ENCODE assay signal across 2 cellular contexts in genomic region chr7:80907141-80907601, GRCh38.
TF ChIP-seq lines count a peak whose summit lies in the region.

No MANE protein-coding gene starts in this region.

TF ChIP-seq in HEK293, 187 proteins besides CTCF, POLR2A, EP300 and RAD21 (continued from another document and continues in another):
- TF ChIP-seq, protein P1, sequence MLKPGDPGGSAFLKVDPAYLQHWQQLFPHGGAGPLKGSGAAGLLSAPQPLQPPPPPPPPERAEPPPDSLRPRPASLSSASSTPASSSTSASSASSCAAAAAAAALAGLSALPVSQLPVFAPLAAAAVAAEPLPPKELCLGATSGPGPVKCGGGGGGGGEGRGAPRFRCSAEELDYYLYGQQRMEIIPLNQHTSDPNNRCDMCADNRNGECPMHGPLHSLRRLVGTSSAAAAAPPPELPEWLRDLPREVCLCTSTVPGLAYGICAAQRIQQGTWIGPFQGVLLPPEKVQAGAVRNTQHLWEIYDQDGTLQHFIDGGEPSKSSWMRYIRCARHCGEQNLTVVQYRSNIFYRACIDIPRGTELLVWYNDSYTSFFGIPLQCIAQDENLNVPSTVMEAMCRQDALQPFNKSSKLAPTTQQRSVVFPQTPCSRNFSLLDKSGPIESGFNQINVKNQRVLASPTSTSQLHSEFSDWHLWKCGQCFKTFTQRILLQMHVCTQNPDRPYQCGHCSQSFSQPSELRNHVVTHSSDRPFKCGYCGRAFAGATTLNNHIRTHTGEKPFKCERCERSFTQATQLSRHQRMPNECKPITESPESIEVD (tag by site-specific recombination; IDR thresholded peaks at IDR 0.05), result peak; percentile 92
- TF ChIP-seq ZNF175 (tag by site-specific recombination; IDR thresholded peaks at IDR 0.05) (no peak), ZBTB8A (tag by site-specific recombination; IDR thresholded peaks at IDR 0.05) (no peak), MYNN (tag by site-specific recombination; IDR thresholded peaks at IDR 0.05; ENCODE audit: borderline replicate concordance) (no peak), ZNF623 (tag by site-specific recombination; IDR thresholded peaks at IDR 0.05) (no peak), ZNF777 (tag by site-specific recombination; IDR thresholded peaks at IDR 0.05; ENCODE audit: borderline replicate concordance) (no peak), WT1 (tag by site-specific recombination; IDR thresholded peaks at IDR 0.05) (no peak), PRDM10 (tag by site-specific recombination; IDR thresholded peaks at IDR 0.05) (no peak), ZXDB (tag by site-specific recombination; IDR thresholded peaks at IDR 0.05) (no peak), ZNF514 (tag by site-specific recombination; IDR thresholded peaks at IDR 0.05) (no peak), ZNF133 (tag by site-specific recombination; IDR thresholded peaks at IDR 0.05) (no peak), RBAK (tag by site-specific recombination; IDR thresholded peaks at IDR 0.05) (no peak)
- TF ChIP-seq, protein P2, sequence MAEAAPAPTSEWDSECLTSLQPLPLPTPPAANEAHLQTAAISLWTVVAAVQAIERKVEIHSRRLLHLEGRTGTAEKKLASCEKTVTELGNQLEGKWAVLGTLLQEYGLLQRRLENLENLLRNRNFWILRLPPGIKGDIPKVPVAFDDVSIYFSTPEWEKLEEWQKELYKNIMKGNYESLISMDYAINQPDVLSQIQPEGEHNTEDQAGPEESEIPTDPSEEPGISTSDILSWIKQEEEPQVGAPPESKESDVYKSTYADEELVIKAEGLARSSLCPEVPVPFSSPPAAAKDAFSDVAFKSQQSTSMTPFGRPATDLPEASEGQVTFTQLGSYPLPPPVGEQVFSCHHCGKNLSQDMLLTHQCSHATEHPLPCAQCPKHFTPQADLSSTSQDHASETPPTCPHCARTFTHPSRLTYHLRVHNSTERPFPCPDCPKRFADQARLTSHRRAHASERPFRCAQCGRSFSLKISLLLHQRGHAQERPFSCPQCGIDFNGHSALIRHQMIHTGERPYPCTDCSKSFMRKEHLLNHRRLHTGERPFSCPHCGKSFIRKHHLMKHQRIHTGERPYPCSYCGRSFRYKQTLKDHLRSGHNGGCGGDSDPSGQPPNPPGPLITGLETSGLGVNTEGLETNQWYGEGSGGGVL (tag by site-specific recombination; IDR thresholded peaks at IDR 0.05), result no peak
- TF ChIP-seq, protein P3, sequence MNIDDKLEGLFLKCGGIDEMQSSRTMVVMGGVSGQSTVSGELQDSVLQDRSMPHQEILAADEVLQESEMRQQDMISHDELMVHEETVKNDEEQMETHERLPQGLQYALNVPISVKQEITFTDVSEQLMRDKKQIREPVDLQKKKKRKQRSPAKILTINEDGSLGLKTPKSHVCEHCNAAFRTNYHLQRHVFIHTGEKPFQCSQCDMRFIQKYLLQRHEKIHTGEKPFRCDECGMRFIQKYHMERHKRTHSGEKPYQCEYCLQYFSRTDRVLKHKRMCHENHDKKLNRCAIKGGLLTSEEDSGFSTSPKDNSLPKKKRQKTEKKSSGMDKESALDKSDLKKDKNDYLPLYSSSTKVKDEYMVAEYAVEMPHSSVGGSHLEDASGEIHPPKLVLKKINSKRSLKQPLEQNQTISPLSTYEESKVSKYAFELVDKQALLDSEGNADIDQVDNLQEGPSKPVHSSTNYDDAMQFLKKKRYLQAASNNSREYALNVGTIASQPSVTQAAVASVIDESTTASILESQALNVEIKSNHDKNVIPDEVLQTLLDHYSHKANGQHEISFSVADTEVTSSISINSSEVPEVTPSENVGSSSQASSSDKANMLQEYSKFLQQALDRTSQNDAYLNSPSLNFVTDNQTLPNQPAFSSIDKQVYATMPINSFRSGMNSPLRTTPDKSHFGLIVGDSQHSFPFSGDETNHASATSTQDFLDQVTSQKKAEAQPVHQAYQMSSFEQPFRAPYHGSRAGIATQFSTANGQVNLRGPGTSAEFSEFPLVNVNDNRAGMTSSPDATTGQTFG (tag by site-specific recombination; IDR thresholded peaks at IDR 0.05; ENCODE audit: borderline replicate concordance), result no peak

TF ChIP-seq in SK-N-SH, 30 proteins besides CTCF, POLR2A, EP300 and RAD21 (continued from another document):
- TF ChIP-seq, protein P4, sequence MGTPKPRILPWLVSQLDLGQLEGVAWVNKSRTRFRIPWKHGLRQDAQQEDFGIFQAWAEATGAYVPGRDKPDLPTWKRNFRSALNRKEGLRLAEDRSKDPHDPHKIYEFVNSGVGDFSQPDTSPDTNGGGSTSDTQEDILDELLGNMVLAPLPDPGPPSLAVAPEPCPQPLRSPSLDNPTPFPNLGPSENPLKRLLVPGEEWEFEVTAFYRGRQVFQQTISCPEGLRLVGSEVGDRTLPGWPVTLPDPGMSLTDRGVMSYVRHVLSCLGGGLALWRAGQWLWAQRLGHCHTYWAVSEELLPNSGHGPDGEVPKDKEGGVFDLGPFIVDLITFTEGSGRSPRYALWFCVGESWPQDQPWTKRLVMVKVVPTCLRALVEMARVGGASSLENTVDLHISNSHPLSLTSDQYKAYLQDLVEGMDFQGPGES (IDR thresholded peaks at IDR 0.05; ENCODE audit: low read depth, low read length), result no peak
- TF ChIP-seq TEAD4 (IDR thresholded peaks at IDR 0.05; ENCODE audit: borderline replicate concordance, insufficient read depth), result peak; percentile 96
- TF ChIP-seq MEF2A (IDR thresholded peaks at IDR 0.05; ENCODE audit: borderline replicate concordance, low read depth), result peak; percentile 61; the same call in 1 of the 2 replicates
- peak; percentile 10; the same call in 1 of the 2 replicates for TF ChIP-seq TAF1 (IDR thresholded peaks at IDR 0.05; ENCODE audit: borderline replicate concordance, low read depth, low read length)
- TF ChIP-seq, protein P5, sequence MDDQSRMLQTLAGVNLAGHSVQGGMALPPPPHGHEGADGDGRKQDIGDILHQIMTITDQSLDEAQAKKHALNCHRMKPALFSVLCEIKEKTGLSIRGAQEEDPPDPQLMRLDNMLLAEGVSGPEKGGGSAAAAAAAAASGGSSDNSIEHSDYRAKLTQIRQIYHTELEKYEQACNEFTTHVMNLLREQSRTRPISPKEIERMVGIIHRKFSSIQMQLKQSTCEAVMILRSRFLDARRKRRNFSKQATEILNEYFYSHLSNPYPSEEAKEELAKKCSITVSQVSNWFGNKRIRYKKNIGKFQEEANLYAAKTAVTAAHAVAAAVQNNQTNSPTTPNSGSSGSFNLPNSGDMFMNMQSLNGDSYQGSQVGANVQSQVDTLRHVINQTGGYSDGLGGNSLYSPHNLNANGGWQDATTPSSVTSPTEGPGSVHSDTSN (IDR thresholded peaks at IDR 0.05), result peak; percentile 83
- TF ChIP-seq FOXM1 (IDR thresholded peaks at IDR 0.05; ENCODE audit: low read depth), result peak; percentile 94
- peak; percentile 68; the same call in 1 of the 2 replicates for TF ChIP-seq POLR2AphosphoS5 (IDR thresholded peaks at IDR 0.05; ENCODE audit: low read depth, low read length)
- TF ChIP-seq ELF1 (IDR thresholded peaks at IDR 0.05), result 0 out of 2 replicates have a peak, but pooled peaks have one; percentile 24
- TF ChIP-seq JUND (IDR thresholded peaks at IDR 0.05), result peak; percentile 66
- TF ChIP-seq CHD2 (IDR thresholded peaks at IDR 0.05; ENCODE audit: low read length, partially characterized antibody), result peak; percentile 15
- 0 out of 2 replicates have a peak, but pooled peaks have one; percentile 36 for TF ChIP-seq YY1 (IDR thresholded peaks at IDR 0.05; ENCODE audit: low read depth)
- TF ChIP-seq GATA2 (CRISPR knock-in tag; IDR thresholded peaks at IDR 0.05), result no peak
- no peak for TF ChIP-seq GABPA (IDR thresholded peaks at IDR 0.05; ENCODE audit: low read depth)
- peak; percentile 45; the same call in 1 of the 2 replicates for TF ChIP-seq FOSL2 (IDR thresholded peaks at IDR 0.05; ENCODE audit: borderline replicate concordance, low read depth)
- TF ChIP-seq SIN3A (IDR thresholded peaks at IDR 0.05; ENCODE audit: borderline replicate concordance, low read depth, low read length), result peak; percentile 89
- TF ChIP-seq, protein P6, sequence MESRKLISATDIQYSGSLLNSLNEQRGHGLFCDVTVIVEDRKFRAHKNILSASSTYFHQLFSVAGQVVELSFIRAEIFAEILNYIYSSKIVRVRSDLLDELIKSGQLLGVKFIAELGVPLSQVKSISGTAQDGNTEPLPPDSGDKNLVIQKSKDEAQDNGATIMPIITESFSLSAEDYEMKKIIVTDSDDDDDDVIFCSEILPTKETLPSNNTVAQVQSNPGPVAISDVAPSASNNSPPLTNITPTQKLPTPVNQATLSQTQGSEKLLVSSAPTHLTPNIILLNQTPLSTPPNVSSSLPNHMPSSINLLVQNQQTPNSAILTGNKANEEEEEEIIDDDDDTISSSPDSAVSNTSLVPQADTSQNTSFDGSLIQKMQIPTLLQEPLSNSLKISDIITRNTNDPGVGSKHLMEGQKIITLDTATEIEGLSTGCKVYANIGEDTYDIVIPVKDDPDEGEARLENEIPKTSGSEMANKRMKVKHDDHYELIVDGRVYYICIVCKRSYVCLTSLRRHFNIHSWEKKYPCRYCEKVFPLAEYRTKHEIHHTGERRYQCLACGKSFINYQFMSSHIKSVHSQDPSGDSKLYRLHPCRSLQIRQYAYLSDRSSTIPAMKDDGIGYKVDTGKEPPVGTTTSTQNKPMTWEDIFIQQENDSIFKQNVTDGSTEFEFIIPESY (IDR thresholded peaks at IDR 0.05; ENCODE audit: borderline replicate concordance, low read depth), result no peak; the same call in none of the 2 replicates
- TF ChIP-seq, protein P7, sequence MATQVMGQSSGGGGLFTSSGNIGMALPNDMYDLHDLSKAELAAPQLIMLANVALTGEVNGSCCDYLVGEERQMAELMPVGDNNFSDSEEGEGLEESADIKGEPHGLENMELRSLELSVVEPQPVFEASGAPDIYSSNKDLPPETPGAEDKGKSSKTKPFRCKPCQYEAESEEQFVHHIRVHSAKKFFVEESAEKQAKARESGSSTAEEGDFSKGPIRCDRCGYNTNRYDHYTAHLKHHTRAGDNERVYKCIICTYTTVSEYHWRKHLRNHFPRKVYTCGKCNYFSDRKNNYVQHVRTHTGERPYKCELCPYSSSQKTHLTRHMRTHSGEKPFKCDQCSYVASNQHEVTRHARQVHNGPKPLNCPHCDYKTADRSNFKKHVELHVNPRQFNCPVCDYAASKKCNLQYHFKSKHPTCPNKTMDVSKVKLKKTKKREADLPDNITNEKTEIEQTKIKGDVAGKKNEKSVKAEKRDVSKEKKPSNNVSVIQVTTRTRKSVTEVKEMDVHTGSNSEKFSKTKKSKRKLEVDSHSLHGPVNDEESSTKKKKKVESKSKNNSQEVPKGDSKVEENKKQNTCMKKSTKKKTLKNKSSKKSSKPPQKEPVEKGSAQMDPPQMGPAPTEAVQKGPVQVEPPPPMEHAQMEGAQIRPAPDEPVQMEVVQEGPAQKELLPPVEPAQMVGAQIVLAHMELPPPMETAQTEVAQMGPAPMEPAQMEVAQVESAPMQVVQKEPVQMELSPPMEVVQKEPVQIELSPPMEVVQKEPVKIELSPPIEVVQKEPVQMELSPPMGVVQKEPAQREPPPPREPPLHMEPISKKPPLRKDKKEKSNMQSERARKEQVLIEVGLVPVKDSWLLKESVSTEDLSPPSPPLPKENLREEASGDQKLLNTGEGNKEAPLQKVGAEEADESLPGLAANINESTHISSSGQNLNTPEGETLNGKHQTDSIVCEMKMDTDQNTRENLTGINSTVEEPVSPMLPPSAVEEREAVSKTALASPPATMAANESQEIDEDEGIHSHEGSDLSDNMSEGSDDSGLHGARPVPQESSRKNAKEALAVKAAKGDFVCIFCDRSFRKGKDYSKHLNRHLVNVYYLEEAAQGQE (IDR thresholded peaks at IDR 0.05; ENCODE audit: low read depth, low read length), result 0 out of 2 replicates have a peak, but pooled peaks have one; percentile 61
- TF ChIP-seq NFIC (IDR thresholded peaks at IDR 0.05; ENCODE audit: borderline replicate concordance), result peak; percentile 96
- TF ChIP-seq RFX5 (IDR thresholded peaks at IDR 0.05; ENCODE audit: low read length), result no peak
- TF ChIP-seq, protein P8, sequence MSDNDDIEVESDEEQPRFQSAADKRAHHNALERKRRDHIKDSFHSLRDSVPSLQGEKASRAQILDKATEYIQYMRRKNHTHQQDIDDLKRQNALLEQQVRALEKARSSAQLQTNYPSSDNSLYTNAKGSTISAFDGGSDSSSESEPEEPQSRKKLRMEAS (IDR thresholded peaks at IDR 0.05; ENCODE audit: low read depth), result peak; percentile 86
- TF ChIP-seq FOXJ3 (CRISPR knock-in tag; IDR thresholded peaks at IDR 0.05), result 0 out of 2 replicates have a peak, but pooled peaks have one; percentile 40
- peak; percentile 94 for TF ChIP-seq TCF12 (IDR thresholded peaks at IDR 0.05)
